In genomic region chr11:44839458-44840084, GRCh38 we compare ENCODE assay signal across 17 cellular contexts.
DNase-seq lines count a peak whose midpoint lies in the region; ATAC-seq and TF ChIP-seq lines count a peak whose summit lies in the region.
"Had no signal": no experiment of that assay in that cellular context is flagged by ENCODE, and none has a peak within 500 bp of the region (broad histone marks: within the 10 kb centered on the region; RNA-seq: fewer than 3 reads in every experiment).

No MANE protein-coding gene starts in this region.

- H3K36me3 Mint-ChIP-seq in endothelial cell (ENCODE audit: low read depth, unreplicated experiment) (peaks cover 61% of the 10 kb centered on the region), neural progenitor cell (peaks cover 43% of the 10 kb centered on the region)
- H3K36me3 Mint-ChIP-seq: CD14-positive monocyte had no signal

- H3K4me1 Mint-ChIP-seq in endothelial cell (ENCODE audit: unreplicated experiment) (peaks cover 30% of the 10 kb centered on the region), neural progenitor cell (peaks cover 57% of the 10 kb centered on the region)
- H3K4me1 Mint-ChIP-seq: CD14-positive monocyte had no signal

- TF ChIP-seq CTCF in HEK293 (tag by site-specific recombination; IDR thresholded peaks at IDR 0.05), result no peak
- no peak for TF ChIP-seq CTCF in endothelial cell (IDR thresholded peaks at IDR 0.05; ENCODE audit: unreplicated experiment)
- no peak for TF ChIP-seq CTCF in neural progenitor cell (IDR thresholded peaks at IDR 0.05)

- H4K20me1 ChIP-seq in neural progenitor cell (ENCODE audit: low read depth), result peaks cover 19% of the 10 kb centered on the region

- H3K9me3 ChIP-seq in HEK293 (ENCODE audit: control insufficient read depth, insufficient read depth, low read depth, low read length) (no peaks in the 10 kb centered on the region), neural progenitor cell (ENCODE audit: low read depth) (peaks cover 14% of the 10 kb centered on the region)
- H3K9me3 ChIP-seq: HAP-1 had no signal

- no peak overlapping the region for H3K4me2 ChIP-seq in neural progenitor cell

- no peak overlapping the region for H3K4me3 ChIP-seq in HEK293 (ENCODE audit: low read depth, low read length)
- no peak overlapping the region for H3K4me3 ChIP-seq in neural progenitor cell
- H3K4me3 ChIP-seq: HAP-1, SK-N-MC had no signal

- H3K9ac ChIP-seq in neural progenitor cell, result no peak overlapping the region

- CTCF ChIA-PET in HEK293 (lab: Yijun Ruan, JAX), result no interaction called here

- H3K27ac ChIP-seq in HEK293 (ENCODE audit: extremely low read depth, low read depth, low read length) (no peak overlapping the region), neural progenitor cell (no peak overlapping the region)
- H3K27ac ChIP-seq: HL-60, SK-N-MC had no signal

- H3K27me3 ChIP-seq in neural progenitor cell, result peaks cover 3% of the 10 kb centered on the region

- ATAC-seq in HG03432 (IDR thresholded peaks at IDR 0.05; ENCODE audit: unreplicated experiment), result no peak

- H3F3A ChIP-seq in neural progenitor cell (ENCODE audit: low read depth), result peaks cover 23% of the 10 kb centered on the region

- DNase-seq in NCI-H82 (lab: John Stamatoyannopoulos, UW), result peak; percentile 42
- DNase-seq in endothelial cell (ENCODE audit: low spot score), result no peak
- no peak for DNase-seq in neural progenitor cell (ENCODE audit: low spot score)
- DNase-seq in T-helper 1 cell, result no peak
- DNase-seq in HT-29 (ENCODE audit: low spot score), result no peak
- DNase-seq in SW 1271 (lab: John Stamatoyannopoulos, UW), result no peak
- DNase-seq: COR-L47, EL, NCI-H1105 treated with DMSO at 0.1 percent for 48 hours, NCI-H187, NCI-H748 treated with DMSO at 0.1 percent for 48 hours had no signal

- peaks cover 7% of the 10 kb centered on the region for H3K79me2 ChIP-seq in neural progenitor cell (ENCODE audit: low read depth)

- no peak overlapping the region for H2AFZ ChIP-seq in neural progenitor cell (replicated peaks)

- H3K36me3 ChIP-seq in HEK293 (ENCODE audit: control insufficient read depth in 2 of 2, insufficient read depth in 1 of 2, low read length in 2 of 2), result no peaks in the 10 kb centered on the region
- no peaks in the 10 kb centered on the region for H3K36me3 ChIP-seq in neural progenitor cell
- H3K36me3 ChIP-seq: HAP-1 had no signal

- H3K27me3 Mint-ChIP-seq in endothelial cell (ENCODE audit: unreplicated experiment) (peaks cover 24% of the 10 kb centered on the region), neural progenitor cell (ENCODE audit: insufficient read depth, low read depth) (peaks cover 11% of the 10 kb centered on the region)

- no peaks in the 10 kb centered on the region for H3K4me1 ChIP-seq in HEK293 (ENCODE audit: control insufficient read depth, insufficient read depth, low read length)
- H3K4me1 ChIP-seq in neural progenitor cell, result peaks cover 43% of the 10 kb centered on the region
- H3K4me1 ChIP-seq: HAP-1 had no signal

- peak overlapping the region; percentile 24 for H3K27ac Mint-ChIP-seq in endothelial cell (ENCODE audit: unreplicated experiment)
- H3K27ac Mint-ChIP-seq in neural progenitor cell, result peak overlapping the region; percentile 69
- H3K27ac Mint-ChIP-seq: CD14-positive monocyte had no signal

- H3K9me3 Mint-ChIP-seq in endothelial cell (ENCODE audit: unreplicated experiment) (no peaks in the 10 kb centered on the region), neural progenitor cell (peaks cover 30% of the 10 kb centered on the region)

- peak overlapping the region; percentile 63 for H3K4me3 Mint-ChIP-seq in endothelial cell (ENCODE audit: unreplicated experiment)
- no peak overlapping the region for H3K4me3 Mint-ChIP-seq in neural progenitor cell
- H3K4me3 Mint-ChIP-seq: CD14-positive monocyte had no signal

- POLR2A ChIA-PET in HEK293 (lab: Yijun Ruan, JAX), result no interaction called here

TF ChIP-seq in HEK293, 187 proteins besides CTCF, POLR2A, EP300 and RAD21:
- TF ChIP-seq ZNF701 (tag by site-specific recombination; IDR thresholded peaks at IDR 0.05), result peak; percentile 89
- no peak for TF ChIP-seq ZNF549 (tag by site-specific recombination; IDR thresholded peaks at IDR 0.05)
- TF ChIP-seq ZFP37 (tag by site-specific recombination; IDR thresholded peaks at IDR 0.05), result no peak
- TF ChIP-seq ZIC2 (tag by site-specific recombination; IDR thresholded peaks at IDR 0.05), result peak; percentile 82
- no peak for TF ChIP-seq ZNF184 (tag by site-specific recombination; IDR thresholded peaks at IDR 0.05)
- TF ChIP-seq PRDM4 (tag by site-specific recombination; IDR thresholded peaks at IDR 0.05), result no peak
